Comparison of ENCODE assay signal across 9 cellular contexts in the genomic region with DNA sequence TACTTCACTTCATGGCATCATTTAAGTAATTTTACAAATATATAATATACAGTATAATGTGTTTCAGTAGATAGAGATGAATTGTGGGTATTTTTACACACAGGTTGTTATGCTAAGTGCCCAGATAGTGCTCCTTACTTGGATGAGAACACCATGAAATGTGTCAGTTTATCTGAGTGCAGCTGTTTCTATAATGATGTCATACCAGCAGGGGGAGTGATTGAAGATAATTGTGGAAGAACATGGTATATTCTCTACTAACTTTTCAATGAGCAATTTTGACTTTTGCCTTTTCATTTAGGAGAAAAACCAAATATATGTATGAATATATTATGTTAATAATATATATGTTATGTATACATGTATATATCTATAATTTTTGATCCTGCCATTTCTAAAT.
DNase-seq lines count a peak whose midpoint lies in the region; ATAC-seq and TF ChIP-seq lines count a peak whose summit lies in the region.
"Had no signal": no experiment of that assay in that cellular context is flagged by ENCODE, and none has a peak within 500 bp of the region (broad histone marks: within the 10 kb centered on the region; RNA-seq: fewer than 3 reads in every experiment).

No MANE protein-coding gene starts in this region.

- peak; percentile 16 for TF ChIP-seq CTCF in CD4-positive, alpha-beta T cell (IDR thresholded peaks at IDR 0.05)
- TF ChIP-seq CTCF in fibroblast of mammary gland (conservative IDR thresholded peaks at IDR 0.05; ENCODE audit: control insufficient read depth, insufficient read depth, low read depth, low read length), result peak; percentile 46

- H3K4me3 ChIP-seq in fibroblast of mammary gland (ENCODE audit: control insufficient read depth, low read depth, low read length), result no peak overlapping the region
- H3K4me3 ChIP-seq: HAP-1 had no signal

- H3K4me3 Mint-ChIP-seq in CD4-positive, alpha-beta T cell, result no peak overlapping the region

- POLR2A ChIA-PET in CD4-positive, alpha-beta T cell (lab: Charles Lee), result no interaction called here

- no peaks in the 10 kb centered on the region for H3K27me3 ChIP-seq in CD4-positive, alpha-beta T cell (ENCODE audit: control insufficient read depth, insufficient read depth, low read length)

- intact Hi-C loops in CD4-positive, alpha-beta T cell (cut with DNase I, micrococcal nuclease), result no loop called here

- H3K27ac ChIP-seq in CD4-positive, alpha-beta T cell (ENCODE audit: low read depth, low read length), result no peak overlapping the region
- no peak overlapping the region for H3K27ac ChIP-seq in substantia nigra (ENCODE audit: low read depth, low read length, poor library complexity, severe bottlenecking)

- no peaks in the 10 kb centered on the region for H3K9me3 Mint-ChIP-seq in CD4-positive, alpha-beta T cell

- no peaks in the 10 kb centered on the region for H3K27me3 Mint-ChIP-seq in CD4-positive, alpha-beta T cell

- H3K9me3 ChIP-seq in CD4-positive, alpha-beta T cell (ENCODE audit: control insufficient read depth, low read length), result no peaks in the 10 kb centered on the region
- H3K9me3 ChIP-seq: HAP-1 had no signal

- no peak for DNase-seq in CD4-positive, alpha-beta T cell
- DNase-seq in NCI-H1105 treated with DMSO at 0.1 percent for 48 hours (lab: John Stamatoyannopoulos, UW) (peak; percentile 64), fibroblast of mammary gland (ENCODE audit: low read depth) (peak; percentile 13), nucleus accumbens (lab: John Stamatoyannopoulos, UW) (no peak), GDM1 (lab: John Stamatoyannopoulos, UW) (no peak), substantia nigra (lab: John Stamatoyannopoulos, UW) (no peak)

- CTCF ChIA-PET in CD4-positive, alpha-beta T cell (lab: Charles Lee), result no interaction called here

- no peak for ATAC-seq in CD4-positive, alpha-beta T cell (ENCODE audit: poor library complexity)
- peak; percentile 81 for ATAC-seq in GM21528 (IDR thresholded peaks at IDR 0.05; ENCODE audit: low FRiP score, unreplicated experiment)
- ATAC-seq in GM19467 (IDR thresholded peaks at IDR 0.05; ENCODE audit: unreplicated experiment), result no peak

- H3K27ac Mint-ChIP-seq in CD4-positive, alpha-beta T cell, result no peak overlapping the region

- no peaks in the 10 kb centered on the region for H3K36me3 Mint-ChIP-seq in CD4-positive, alpha-beta T cell (ENCODE audit: low read depth)

- no peaks in the 10 kb centered on the region for H3K4me1 Mint-ChIP-seq in CD4-positive, alpha-beta T cell (ENCODE audit: low read depth)

Comparison
In these comparisons a context has a peak if more than half of its experiments do, and no peak if none do; other contexts are left out.
1. DNase-seq: peak in NCI-H1105 treated with DMSO at 0.1 percent for 48 hours (single experiment) and fibroblast of mammary gland (single experiment); none in CD4-positive, alpha-beta T cell (0 of 10), nucleus accumbens (0 of 56), GDM1 (single experiment) and substantia nigra (0 of 49).